Comparison of ENCODE assay signal across 9 cellular contexts in the genomic region with DNA sequence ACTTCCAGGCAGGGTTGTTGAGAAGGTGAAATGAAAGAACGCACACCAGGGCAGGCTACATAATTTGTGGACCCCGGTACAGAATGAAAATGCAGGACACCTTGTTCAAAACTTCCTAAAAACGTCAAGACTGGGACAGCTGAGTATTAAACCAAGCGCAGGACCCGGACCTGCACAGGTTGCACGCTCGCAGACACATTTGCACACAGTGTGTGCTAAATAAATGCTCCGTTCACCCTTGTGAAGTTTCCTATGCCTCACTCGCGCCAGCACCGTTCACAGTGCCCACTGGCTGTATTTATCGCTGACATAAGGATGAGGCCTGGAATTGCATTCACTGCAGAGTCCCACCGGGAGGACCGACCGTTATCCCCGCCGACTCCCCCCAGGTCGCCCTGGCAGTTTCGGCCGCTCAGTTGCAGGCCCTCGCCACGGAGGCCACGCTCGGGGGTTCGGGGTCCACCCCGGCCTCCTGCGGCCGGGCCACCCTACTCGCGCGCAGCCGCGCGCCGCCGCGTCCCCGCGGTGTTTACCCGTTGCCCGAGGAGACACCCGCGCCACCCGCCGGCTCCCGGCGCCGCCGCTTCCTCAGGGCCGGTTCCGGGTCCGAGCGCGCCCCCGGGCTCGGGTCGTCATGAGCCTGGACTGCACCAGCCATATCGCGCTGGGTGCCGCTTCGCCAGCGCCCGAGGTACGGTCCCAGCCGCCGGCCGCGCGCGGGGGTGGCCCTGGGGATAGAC. TPM values are rescaled to one million over a fixed set of nuclear protein-coding genes. Genes with fewer than 3 reads are reported as not detected.
A peak's percentile ranks its signal among the peaks of the same experiment; 100 is the strongest.
DNase-seq lines count a peak whose midpoint lies in the region; FAIRE-seq and TF ChIP-seq lines count a peak whose summit lies in the region.
"Had no signal": no experiment of that assay in that cellular context is flagged by ENCODE, and none has a peak within 500 bp of the region (broad histone marks: within the 10 kb centered on the region; RNA-seq: fewer than 3 reads in every experiment).

A gene with protein sequence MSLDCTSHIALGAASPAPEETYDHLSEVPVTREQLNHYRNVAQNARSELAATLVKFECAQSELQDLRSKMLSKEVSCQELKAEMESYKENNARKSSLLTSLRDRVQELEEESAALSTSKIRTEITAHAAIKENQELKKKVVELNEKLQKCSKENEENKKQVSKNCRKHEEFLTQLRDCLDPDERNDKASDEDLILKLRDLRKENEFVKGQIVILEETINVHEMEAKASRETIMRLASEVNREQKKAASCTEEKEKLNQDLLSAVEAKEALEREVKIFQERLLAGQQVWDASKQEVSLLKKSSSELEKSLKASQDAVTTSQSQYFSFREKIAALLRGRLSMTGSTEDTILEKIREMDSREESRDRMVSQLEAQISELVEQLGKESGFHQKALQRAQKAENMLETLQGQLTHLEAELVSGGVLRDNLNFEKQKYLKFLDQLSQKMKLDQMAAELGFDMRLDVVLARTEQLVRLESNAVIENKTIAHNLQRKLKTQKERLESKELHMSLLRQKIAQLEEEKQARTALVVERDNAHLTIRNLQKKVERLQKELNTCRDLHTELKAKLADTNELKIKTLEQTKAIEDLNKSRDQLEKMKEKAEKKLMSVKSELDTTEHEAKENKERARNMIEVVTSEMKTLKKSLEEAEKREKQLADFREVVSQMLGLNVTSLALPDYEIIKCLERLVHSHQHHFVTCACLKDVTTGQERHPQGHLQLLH (plus strand): TSS at position 523 of the 740 bp plus-strand sequence. CDS start 112 bp downstream, at position 635.

- H3K36me3 ChIP-seq in SK-N-MC (ENCODE audit: insufficient read depth, low read length) = no peaks in the 10 kb centered on the region
- no peaks in the 10 kb centered on the region for H3K36me3 ChIP-seq in endothelial cell of umbilical vein (ENCODE audit: control insufficient read depth in 2 of 2, extremely low read depth in 1 of 2, insufficient read depth in 2 of 2, low read length in 2 of 2)
- H3K36me3 ChIP-seq in mesendoderm (ENCODE audit: control insufficient read depth, insufficient read depth, low read length) = no peaks in the 10 kb centered on the region
- H3K36me3 ChIP-seq in tibial nerve = no peaks in the 10 kb centered on the region

- H3K4me3 ChIP-seq in GM08714 (ENCODE audit: low read length) = peak within 1 kb of the TSS; percentile 54; the same call in 1 of the 2 replicates
- peak within 1 kb of the TSS; percentile 48 for H3K4me3 ChIP-seq in SK-N-MC
- H3K4me3 ChIP-seq in endothelial cell of umbilical vein (replicated peaks in 1 of 3; ENCODE audit: insufficient read depth in 1 of 3, low read depth in 1 of 3, low read length in 3 of 3) = peak within 1 kb of the TSS; percentile 51 to 82 (median 64)
- peak within 1 kb of the TSS; percentile 22 for H3K4me3 ChIP-seq in mesendoderm (ENCODE audit: low read length)
- H3K4me3 ChIP-seq in tibial nerve = peak within 1 kb of the TSS; percentile 44 to 72 (median 64)

- H2AFZ ChIP-seq in endothelial cell of umbilical vein (ENCODE audit: low read depth, low read length) = peak within 1 kb of the TSS; percentile 83

- H3K79me2 ChIP-seq in endothelial cell of umbilical vein (ENCODE audit: control insufficient read depth, insufficient read depth, low read length) (no peaks in the 10 kb centered on the region), mesendoderm (ENCODE audit: control insufficient read depth, insufficient read depth, low read length) (no peaks in the 10 kb centered on the region)

- H4K8ac ChIP-seq in mesendoderm (ENCODE audit: low read depth, low read length) = no peak within 1 kb of the TSS

- dilution Hi-C loops in endothelial cell of umbilical vein (cut with MboI; ENCODE audit: extremely low pct_ligation_motif_present, low sequenced_read_pairs) = no loop called here

- DNase-seq in SK-N-MC (ENCODE audit: low read depth, low spot score) (no peak), endothelial cell of umbilical vein (ENCODE audit: low read depth, low spot score) (peak; percentile 52), mesendoderm (peak; percentile 70), tibial nerve (ENCODE audit: low spot score in 2 of 2) (no peak), DMS153 treated with DMSO at 0.1 percent for 48 hours (lab: John Stamatoyannopoulos, UW; ENCODE audit: unreplicated experiment) (no peak), A172 (ENCODE audit: low spot score) (no peak)

- peak within 1 kb of the TSS; percentile 33 for H3K18ac ChIP-seq in mesendoderm (ENCODE audit: low read length)

- POLR2A ChIA-PET in endothelial cell of umbilical vein (lab: Charles Lee) = interaction anchor here (0.6 kb wide), 1 partner anchor 1703 kb away, joined by 3 read pairs; no protein-coding TSS in a partner anchor

- H3K9me3 ChIP-seq in SK-N-MC (ENCODE audit: low read depth, low read length) = no peaks in the 10 kb centered on the region
- no peaks in the 10 kb centered on the region for H3K9me3 ChIP-seq in endothelial cell of umbilical vein (replicated peaks; ENCODE audit: control insufficient read depth, insufficient read depth, low read length)
- H3K9me3 ChIP-seq in tibial nerve = no peaks in the 10 kb centered on the region

- TF ChIP-seq POLR2A in endothelial cell of umbilical vein (IDR thresholded peaks at IDR 0.05; ENCODE audit: low read depth, low read length) = no peak
- TF ChIP-seq POLR2A in tibial nerve (IDR thresholded peaks at IDR 0.05) = no peak

- no TSS peak for BruUV-seq in endothelial cell of umbilical vein (replicated peaks; lab: Mats Ljungman, UMichigan)

- WGBS in mesendoderm (ENCODE audit: extremely low coverage, insufficient coverage, low lambda C conversion rate) = no CpG with 5 or more reads among the region's 70 CpGs
- WGBS in tibial nerve, 2 donors = 9 to 32% methylated on average over 15 to 43 of the region's 70 CpGs

- no peak within 1 kb of the TSS for H2AK5ac ChIP-seq in mesendoderm (ENCODE audit: low read length)

- H3K4me2 ChIP-seq in endothelial cell of umbilical vein (ENCODE audit: insufficient read depth, low read length) = peak within 1 kb of the TSS; percentile 96
- H3K4me2 ChIP-seq in mesendoderm (ENCODE audit: low read length) = peak within 1 kb of the TSS; percentile 58

- no peak within 1 kb of the TSS for H3K23ac ChIP-seq in mesendoderm (ENCODE audit: low read length)

- peaks cover 12% of the 10 kb centered on the region for H3K4me1 ChIP-seq in endothelial cell of umbilical vein (ENCODE audit: control insufficient read depth, extremely low read depth, insufficient read depth, low read length)
- H3K4me1 ChIP-seq in mesendoderm (ENCODE audit: control insufficient read depth, low read depth, low read length) = no peaks in the 10 kb centered on the region
- H3K4me1 ChIP-seq in tibial nerve = peaks cover 0 to 22% (median 0%) of the 10 kb centered on the region in 4 donors

- intact Hi-C loops in endothelial cell of umbilical vein (cut with micrococcal nuclease) = loop anchor here (5.0 kb wide), 1 partner anchor 774 kb away; no protein-coding TSS in a partner anchor

- H3K56ac ChIP-seq in mesendoderm (ENCODE audit: low read length) = peak within 1 kb of the TSS; percentile 73

- H3K27me3 ChIP-seq in endothelial cell of umbilical vein (ENCODE audit: control insufficient read depth in 2 of 2, insufficient read depth in 2 of 2, low read length in 2 of 2) (no peaks in the 10 kb centered on the region), mesendoderm (ENCODE audit: insufficient read depth, low read length, poor library complexity) (no peaks in the 10 kb centered on the region), tibial nerve (peaks cover 0 to 3% of the 10 kb centered on the region in 2 donors)

- no peaks in the 10 kb centered on the region for H4K20me1 ChIP-seq in endothelial cell of umbilical vein (replicated peaks; ENCODE audit: control insufficient read depth, extremely low read depth, insufficient read depth, low read length)

- H4K5ac ChIP-seq in mesendoderm (ENCODE audit: low read length) = no peak within 1 kb of the TSS

- FAIRE-seq in endothelial cell of umbilical vein (lab: Jason Lieb, UNC) = no peak
- FAIRE-seq: endometrium had no signal

- TF ChIP-seq CTCF in 22Rv1 (IDR thresholded peaks at IDR 0.05) (no peak), endothelial cell of umbilical vein (IDR thresholded peaks at IDR 0.05; ENCODE audit: extremely low read depth in 1 of 2, insufficient read depth in 1 of 2, low read depth in 1 of 2, low read length in 2 of 2) (no peak), tibial nerve (IDR thresholded peaks at IDR 0.05) (no peak)

- H3K79me1 ChIP-seq in mesendoderm (ENCODE audit: low read length) = no peaks in the 10 kb centered on the region

- H3K9ac ChIP-seq in SK-N-MC (ENCODE audit: insufficient read length) = no peak within 1 kb of the TSS
- peak within 1 kb of the TSS; percentile 70 for H3K9ac ChIP-seq in endothelial cell of umbilical vein (replicated peaks; ENCODE audit: extremely low read depth, insufficient read depth, low read length)
- H3K9ac ChIP-seq in mesendoderm (ENCODE audit: low read length) = peak within 1 kb of the TSS; percentile 53

- no peaks in the 10 kb centered on the region for H3K9me1 ChIP-seq in endothelial cell of umbilical vein (replicated peaks; ENCODE audit: control insufficient read depth, extremely low read depth, insufficient read depth, low read length)

- H2BK120ac ChIP-seq in mesendoderm (ENCODE audit: low read depth, low read length) = no peak within 1 kb of the TSS

- no peak within 1 kb of the TSS for H2BK15ac ChIP-seq in mesendoderm (replicated peaks; ENCODE audit: low read depth)

- H2BK5ac ChIP-seq in mesendoderm (ENCODE audit: low read length) = no peak within 1 kb of the TSS

- CTCF ChIA-PET in endothelial cell of umbilical vein (lab: Charles Lee) = interaction anchor here (1.2 kb wide), 1 partner anchor 9 kb away, joined by 3 read pairs; no protein-coding TSS in a partner anchor

- TF ChIP-seq EP300 in tibial nerve (IDR thresholded peaks at IDR 0.05) = no peak

- H3K27ac ChIP-seq in 22Rv1 (peak within 1 kb of the TSS; percentile 18; the same call in 1 of the 2 replicates), SK-N-MC (no peak within 1 kb of the TSS), endothelial cell of umbilical vein (ENCODE audit: insufficient read depth, low read depth, low read length) (peak within 1 kb of the TSS; percentile 14), mesendoderm (ENCODE audit: low read depth, low read length) (no peak within 1 kb of the TSS), tibial nerve (peak within 1 kb of the TSS; percentile 12 to 84 (median 40))

- H3K4ac ChIP-seq in mesendoderm (ENCODE audit: low read depth, low read length) = no peak within 1 kb of the TSS

RNA-seq across cellular contexts. Expression of the gene that starts here (rescaled TPM):
- total RNA-seq in endothelial cell of umbilical vein (0.07 and 0.53 TPM in 2 replicates), tibial nerve (1 to 10 TPM in 3 of 4 donors, under 1 TPM in 1; 0.66 to 3.3 (median 1.4) TPM)
- 0.13 and 0.21 TPM in 2 replicates for polyA plus RNA-seq in endothelial cell of umbilical vein
- 0.12 and 0.14 TPM in 2 replicates for polyA plus RNA-seq in endothelial cell of umbilical vein (2011; cell fraction: cytosol; rRNA removed)
- polyA plus RNA-seq in endothelial cell of umbilical vein (2011; cell fraction: nucleus; rRNA removed) = 0.22 and 0.28 TPM in 2 replicates
- 0.39 and 0.71 TPM in 2 replicates for polyA plus RNA-seq in endothelial cell of umbilical vein (2012)
- 0.34 and 1.7 TPM in 2 replicates for polyA minus RNA-seq in endothelial cell of umbilical vein
- polyA minus RNA-seq in endothelial cell of umbilical vein (2011; cell fraction: cytosol; rRNA and poly(A)+ RNA removed) = not detected
- 0.14 TPM in 2 replicates for polyA minus RNA-seq in endothelial cell of umbilical vein (2011; cell fraction: nucleus; rRNA and poly(A)+ RNA removed)
- 0.08 TPM for polyA plus RNA-seq in mesendoderm (2013, experiment 1 of 2)
- polyA plus RNA-seq in mesendoderm (2013, experiment 2 of 2) = 0.10 TPM
- not detected in 2 replicates for total RNA-seq in A172 (2014; rRNA removed; shearing (Covaris generic))

Comparison
In these comparisons a context has a peak if more than half of its experiments do, and no peak if none do; other contexts are left out.
1. H3K27ac ChIP-seq: peak in 22Rv1 (single experiment), endothelial cell of umbilical vein (single experiment) and tibial nerve (4 of 4); none in SK-N-MC (single experiment) and mesendoderm (single experiment).
2. DNase-seq: peak in endothelial cell of umbilical vein (single experiment) and mesendoderm (single experiment); none in SK-N-MC (single experiment), tibial nerve (0 of 2), DMS153 treated with DMSO at 0.1 percent for 48 hours (single experiment) and A172 (single experiment).
3. Peak in every context shown above with its lines, with median percentiles within 50 percentile points of each other: H3K4me3 ChIP-seq.